Comparison of ENCODE assay signal across 11 cellular contexts in the genomic region with DNA sequence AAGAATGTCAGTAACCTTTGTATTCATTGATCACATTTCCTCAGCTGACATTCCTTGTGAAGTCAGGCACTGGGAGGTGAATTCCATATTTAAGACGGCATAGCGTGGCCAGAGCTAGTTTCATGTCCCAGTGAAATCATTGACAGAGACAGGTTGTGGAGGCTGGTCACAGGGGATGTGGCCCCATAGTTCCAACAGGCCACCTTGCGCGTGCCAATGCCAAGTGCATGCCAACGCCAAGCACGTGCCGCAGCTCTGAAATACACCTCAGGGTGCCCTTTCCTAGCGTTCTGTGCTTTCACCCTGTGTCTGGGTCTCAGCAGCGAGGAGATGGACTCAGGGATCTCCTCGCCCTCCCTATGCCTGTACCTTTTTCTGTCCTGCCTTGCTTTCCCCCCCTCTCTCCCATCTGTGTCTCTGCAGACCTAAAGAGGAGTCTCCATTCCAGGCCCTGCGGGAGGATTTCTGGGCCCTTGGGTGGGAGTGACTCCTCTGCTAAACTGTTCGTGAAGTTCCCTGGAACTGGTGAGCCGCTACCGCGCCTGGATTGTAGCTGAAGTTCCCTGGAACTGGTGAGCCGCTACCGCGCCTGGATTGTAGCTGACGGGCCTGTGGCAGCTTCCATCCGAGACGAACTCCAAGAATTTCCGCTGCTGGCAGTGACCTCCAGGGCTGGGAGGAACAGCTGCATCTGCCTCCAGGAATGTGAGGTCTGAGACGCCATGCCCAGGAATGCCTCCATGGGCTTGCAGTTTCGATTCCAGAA. TPM values are rescaled to one million over a fixed set of nuclear protein-coding genes. Genes with fewer than 3 reads are reported as not detected.
DNase-seq lines count a peak whose midpoint lies in the region; ATAC-seq and TF ChIP-seq lines count a peak whose summit lies in the region.
"Had no signal": no experiment of that assay in that cellular context is flagged by ENCODE, and none has a peak within 500 bp of the region (broad histone marks: within the 10 kb centered on the region; RNA-seq: fewer than 3 reads in every experiment).

No MANE protein-coding gene starts in this region.

- TF ChIP-seq CTCF in body of pancreas (IDR thresholded peaks at IDR 0.05) = no peak

- H3K27ac ChIP-seq in body of pancreas = peak overlapping the region; percentile 72 to 89 (median 87)

- DNase-seq in GM04504 (ENCODE audit: low read depth) = peak; percentile 21
- DNase-seq in body of pancreas = peak; percentile 68 to 84 (median 78)
- DNase-seq in islet precursor cell = peak; percentile 84
- DNase-seq in sciatic nerve (ENCODE audit: low spot score) = peak; percentile 60
- no peak for DNase-seq in CD1c-positive myeloid dendritic cell (ENCODE audit: extremely low spot score)
- DNase-seq in NCI-H2227 (lab: John Stamatoyannopoulos, UW; ENCODE audit: unreplicated experiment) = no peak
- DNase-seq: activated naive CD4-positive, alpha-beta T cell treated with anti-CD3 and anti-CD28 coated beads, Interleukin-2, amount 50 U/mL, for 16 hours had no signal

- peak; percentile 81 for ATAC-seq in body of pancreas
- ATAC-seq in sciatic nerve = peak; percentile 56
- ATAC-seq in GM19035 (IDR thresholded peaks at IDR 0.05; ENCODE audit: unreplicated experiment) = no peak
- ATAC-seq in GM18858 (IDR thresholded peaks at IDR 0.05; ENCODE audit: unreplicated experiment) = no peak
- ATAC-seq: activated CD4-positive, CD25-positive, alpha-beta regulatory T cell treated with anti-CD3 and anti-CD28 coated beads, Interleukin-2, amount 50 U/mL, for 24 hours had no signal

- TF ChIP-seq POLR2A in body of pancreas (IDR thresholded peaks at IDR 0.05) = peak in 2 of 3 donors; percentile 62 to 83

- no peak overlapping the region for H3K4me3 ChIP-seq in body of pancreas

- intact Hi-C loops in body of pancreas (cut with DNase I) = no loop called here
- intact Hi-C loops in sciatic nerve (cut with DNase I) = no loop called here

- 55 to 71% methylated on average over 24 of the region's 24 CpGs for WGBS in body of pancreas, 2 donors

- H3K4me1 ChIP-seq in body of pancreas = peaks cover 35% of the 10 kb centered on the region

- no peaks in the 10 kb centered on the region for H3K27me3 ChIP-seq in body of pancreas

- H3K36me3 ChIP-seq in body of pancreas (replicated peaks in 1 of 2; ENCODE audit: insufficient read depth in 1 of 2, low read depth in 2 of 2) = no peaks in the 10 kb centered on the region

- H3K9me3 ChIP-seq in body of pancreas = no peaks in the 10 kb centered on the region

RNA-seq across cellular contexts. Expression of a gene that starts 19.7 kb away (rescaled TPM):
- total RNA-seq in body of pancreas (100 to 1,000 TPM; 197 to 204 TPM), sciatic nerve (864 TPM)

RNA-seq across cellular contexts. Expression of a gene that starts 32.4 kb away (rescaled TPM):
- total RNA-seq in body of pancreas (not detected), sciatic nerve (1.2 TPM)
- total RNA-seq: pulmonary artery endothelial cell had no signal

Comparison
In these comparisons a context has a peak if more than half of its experiments do, and no peak if none do; other contexts are left out.
1. DNase-seq: peak in GM04504 (single experiment), body of pancreas (4 of 4), islet precursor cell (single experiment) and sciatic nerve (single experiment); none in CD1c-positive myeloid dendritic cell (single experiment) and NCI-H2227 (single experiment).
2. ATAC-seq: peak in body of pancreas (single experiment) and sciatic nerve (single experiment); none in GM19035 (single experiment) and GM18858 (single experiment).